Comparison of ENCODE assay signal across 12 cellular contexts in the genomic region with DNA sequence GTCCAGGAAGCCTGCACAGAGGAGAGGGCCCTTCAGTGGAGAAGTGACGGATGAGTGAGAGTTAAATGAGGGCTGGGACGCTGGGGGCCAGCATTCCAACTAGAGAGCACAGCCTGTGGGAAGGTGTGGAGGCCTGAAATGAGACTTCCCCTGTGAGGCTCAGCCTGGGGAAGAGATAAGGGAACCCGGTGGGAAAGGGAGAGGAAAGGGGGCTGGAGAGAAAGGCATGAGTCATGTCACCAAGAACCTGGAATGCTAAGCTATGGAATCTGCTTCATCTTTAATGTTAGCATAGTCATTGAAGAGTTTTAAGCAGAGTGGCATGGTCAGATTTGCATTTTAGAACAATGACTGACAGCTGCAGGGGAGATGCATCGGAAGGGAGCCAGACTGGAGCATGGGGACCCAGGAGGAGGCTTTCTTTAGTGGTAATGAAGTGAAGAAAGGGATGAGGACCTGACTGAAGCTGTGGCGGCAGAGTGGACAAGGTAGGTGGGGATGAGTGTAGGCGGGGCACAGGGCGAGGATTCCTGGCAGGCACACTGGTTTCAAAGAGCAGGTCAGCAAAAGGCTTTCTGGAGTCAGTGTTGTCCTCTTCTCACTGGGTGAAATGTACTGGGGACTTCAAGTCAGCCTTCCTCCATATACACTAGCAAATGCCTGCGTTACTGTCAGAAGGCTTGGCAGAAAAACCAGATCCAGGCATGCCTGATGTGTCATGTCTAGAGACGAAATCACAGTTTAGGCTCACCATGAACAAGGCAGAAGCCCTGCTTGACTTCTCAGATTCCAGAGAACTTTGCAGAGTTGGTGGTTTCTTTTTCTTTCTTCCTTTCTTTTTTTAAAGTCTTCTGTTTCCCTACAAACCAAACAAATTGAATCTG. TPM values are rescaled to one million over a fixed set of nuclear protein-coding genes. Genes with fewer than 3 reads are reported as not detected.
DNase-seq lines count a peak whose midpoint lies in the region; FAIRE-seq and TF ChIP-seq lines count a peak whose summit lies in the region.
"Had no signal": no experiment of that assay in that cellular context is flagged by ENCODE, and none has a peak within 500 bp of the region (broad histone marks: within the 10 kb centered on the region; RNA-seq: fewer than 3 reads in every experiment).

No MANE protein-coding gene starts in this region.

- FAIRE-seq in kidney (lab: Jason Lieb, UNC): no peak

- intact Hi-C loops in kidney (cut with DNase I): no loop called here

- peak overlapping the region; percentile 26 to 50 for H3K27ac ChIP-seq in kidney (ENCODE audit: low read depth in 2 of 2, low read length in 2 of 2)
- H3K27ac ChIP-seq: 22Rv1 had no signal

- DNase-seq in DMS 273 (lab: John Stamatoyannopoulos, UW; ENCODE audit: unreplicated experiment) (peak; percentile 40), DMS 273 treated with DMSO at 0.1 percent for 48 hours (lab: John Stamatoyannopoulos, UW) (no peak), dedifferentiated amniotic fluid mesenchymal stem cell (ENCODE audit: extremely low spot score) (peak; percentile 60), kidney (no peak), type B pancreatic cell (ENCODE audit: extremely low spot score, unreplicated experiment) (no peak), GOT3 (lab: John Stamatoyannopoulos, UW) (no peak), NCI-H748 treated with DMSO at 0.1 percent for 48 hours (lab: John Stamatoyannopoulos, UW) (no peak)
- no peak for DNase-seq in stimulated activated CD4-positive, alpha-beta T cell treated with anti-CD3 and anti-CD28 coated beads, Interleukin-12 subunit alpha, Interleukin-12 subunit beta, amount 100 ng/mL, for 4 hours
- DNase-seq: activated T-cell treated with anti-CD3 and anti-CD28 coated beads, Interleukin-2, amount 50 U/mL, for 72 hours; NCI-H345 had no signal

- no peak overlapping the region for H3K9ac ChIP-seq in kidney (ENCODE audit: low read length in 2 of 2)

- no peaks in the 10 kb centered on the region for H3K36me3 ChIP-seq in kidney (ENCODE audit: control insufficient read depth in 1 of 2, insufficient read depth in 2 of 2, low read length in 2 of 2)

- H3K4me1 ChIP-seq in kidney (ENCODE audit: control insufficient read depth in 1 of 2, insufficient read depth in 1 of 2, low read depth in 1 of 2, low read length in 2 of 2): peaks cover 15 to 41% of the 10 kb centered on the region in 2 donors

- H3K4me1 Mint-ChIP-seq in type B pancreatic cell (ENCODE audit: unreplicated experiment): peaks cover 60% of the 10 kb centered on the region

- H3K9me3 ChIP-seq in kidney (ENCODE audit: control insufficient read depth in 1 of 2, low read length in 2 of 2): no peaks in the 10 kb centered on the region

- TF ChIP-seq CTCF in kidney (IDR thresholded peaks at IDR 0.05; ENCODE audit: borderline replicate concordance, extremely low read depth, insufficient read depth): no peak
- TF ChIP-seq CTCF in type B pancreatic cell (conservative IDR thresholded peaks at IDR 0.05): no peak

- peak overlapping the region in 1 of 2 donors; percentile 33 for H3K4me3 ChIP-seq in kidney (ENCODE audit: low read length in 2 of 2)

- H3K36me3 Mint-ChIP-seq in type B pancreatic cell: peaks cover 23% of the 10 kb centered on the region

- peak overlapping the region; percentile 45 for H3K27ac Mint-ChIP-seq in type B pancreatic cell
- H3K27ac Mint-ChIP-seq: T-helper 2 cell treated with Interferon-gamma antibody and Interleukin-4, amounts not matched to agents 5 μg/mL and 100 μg/mL, for 36 hours had no signal

- no peaks in the 10 kb centered on the region for H3K27me3 Mint-ChIP-seq in type B pancreatic cell

- H3K9me3 Mint-ChIP-seq in type B pancreatic cell: no peaks in the 10 kb centered on the region
- H3K9me3 Mint-ChIP-seq: activated T-cell treated with anti-CD3 and anti-CD28 coated beads, Interleukin-2, amount 50 U/mL, for 72 hours; T-helper 2 cell treated with Interferon-gamma antibody and Interleukin-4, amounts not matched to agents 5 μg/mL and 100 μg/mL, for 36 hours had no signal

- H3K4me3 Mint-ChIP-seq in type B pancreatic cell: peak overlapping the region; percentile 34
- H3K4me3 Mint-ChIP-seq: activated T-cell treated with anti-CD3 and anti-CD28 coated beads, Interleukin-2, amount 50 U/mL, for 72 hours; T-helper 2 cell treated with Interferon-gamma antibody and Interleukin-4, amounts not matched to agents 5 μg/mL and 100 μg/mL, for 36 hours had no signal

RNA-seq across cellular contexts. Expression of gene RGL1, which starts 8.0 kb away (rescaled TPM):
- total RNA-seq in kidney: 30.7 TPM
- 17.3 TPM for polyA plus RNA-seq in kidney (ENCODE audit: insufficient read depth, low read depth, low replicate concordance)
- total RNA-seq in type B pancreatic cell (ENCODE audit: low replicate concordance): 9.5 and 17.0 TPM in 2 replicates

Comparison
In these comparisons a context has a peak if more than half of its experiments do, and no peak if none do; other contexts are left out.
1. DNase-seq: peak in DMS 273 (single experiment) and dedifferentiated amniotic fluid mesenchymal stem cell (single experiment); none in DMS 273 treated with DMSO at 0.1 percent for 48 hours (single experiment), kidney (single experiment), type B pancreatic cell (single experiment), GOT3 (single experiment), NCI-H748 treated with DMSO at 0.1 percent for 48 hours (single experiment) and stimulated activated CD4-positive, alpha-beta T cell treated with anti-CD3 and anti-CD28 coated beads, Interleukin-12 subunit alpha, Interleukin-12 subunit beta, amount 100 ng/mL, for 4 hours (single experiment).